In the genomic region with DNA sequence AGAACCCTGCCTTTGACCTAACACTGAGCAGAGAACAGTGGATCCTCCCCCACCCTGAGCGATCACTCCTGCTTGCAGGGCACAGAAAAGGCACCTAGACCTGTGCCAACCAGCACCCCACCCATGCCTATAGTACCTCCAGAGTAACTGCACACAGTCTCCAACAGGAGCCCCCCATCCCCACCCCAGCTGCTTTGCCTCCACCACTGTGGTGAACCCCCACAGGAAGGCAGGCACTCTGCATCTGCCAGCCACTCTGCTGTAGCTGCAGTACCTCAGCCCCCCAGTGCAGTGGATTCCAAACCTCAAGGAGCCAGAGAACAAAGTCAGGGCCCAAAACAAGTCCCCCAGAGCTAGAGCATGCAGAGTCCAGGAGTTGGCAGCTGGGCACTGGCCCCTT, we compare ENCODE assay signal across 22 cellular contexts. TPM values are rescaled to one million over a fixed set of nuclear protein-coding genes. Genes with fewer than 3 reads are reported as not detected.
DNase-seq lines count a peak whose midpoint lies in the region; ATAC-seq, FAIRE-seq and TF ChIP-seq lines count a peak whose summit lies in the region.
"Had no signal": no experiment of that assay in that cellular context is flagged by ENCODE, and none has a peak within 500 bp of the region (broad histone marks: within the 10 kb centered on the region; RNA-seq: fewer than 3 reads in every experiment).

No MANE protein-coding gene starts in this region.

- TF ChIP-seq CTCF in HepG2 (CRISPR knock-in tag; IDR thresholded peaks at IDR 0.05) (no peak), right lobe of liver (IDR thresholded peaks at IDR 0.05) (no peak)

- no peak overlapping the region for H3K4me3 ChIP-seq in HepG2 (replicated peaks in 1 of 3; ENCODE audit: insufficient read depth in 1 of 3, low read depth in 2 of 3, low read length in 3 of 3)
- H3K4me3 ChIP-seq in right lobe of liver = no peak overlapping the region
- H3K4me3 ChIP-seq: HAP-1 had no signal

- H3K27ac Mint-ChIP-seq in T-helper 1 cell treated with Interleukin-12 subunit alpha and Interleukin-12 subunit beta and Interleukin-4 antibody, amounts not matched to agents 30 μg/mL and 1 μg/mL, for 36 hours = peak overlapping the region; percentile 34
- H3K27ac Mint-ChIP-seq: B cell; CD4-positive, alpha-beta T cell; IgD-negative memory B cell had no signal

- in situ Hi-C loops in HepG2 (cut with HindIII; ENCODE audit: extremely low pct_ligation_motif_present, low pct_unique_long_range_greater_than_20kb) = no loop called here

- ATAC-seq in HepG2 = peak; percentile 53
- no peak for ATAC-seq in right lobe of liver
- peak; percentile 36 for ATAC-seq in esophagus mucosa
- no peak for ATAC-seq in HG02798 (IDR thresholded peaks at IDR 0.05; ENCODE audit: poor library complexity, unreplicated experiment)

- no peaks in the 10 kb centered on the region; a peak in 1 of 5 replicates for H3K27me3 ChIP-seq in HepG2 (ENCODE audit: control insufficient read depth in 1 of 2, insufficient read depth in 2 of 2, low read length in 2 of 2)
- no peaks in the 10 kb centered on the region for H3K27me3 ChIP-seq in right lobe of liver

- H3K27ac ChIP-seq in HepG2 (ENCODE audit: extremely low read length, insufficient read depth, low read length) (no peak overlapping the region), right lobe of liver (no peak overlapping the region)
- H3K27ac ChIP-seq: 22Rv1 had no signal

- H2AFZ ChIP-seq in HepG2 (ENCODE audit: low read length) = no peak overlapping the region

- H3K4me1 Mint-ChIP-seq in T-helper 1 cell treated with Interleukin-12 subunit alpha and Interleukin-12 subunit beta and Interleukin-4 antibody, amounts not matched to agents 30 μg/mL and 1 μg/mL, for 36 hours (ENCODE audit: low read depth) = peaks cover 6% of the 10 kb centered on the region

- H3K9ac ChIP-seq in HepG2 (ENCODE audit: insufficient read depth, low read depth, low read length) = no peak overlapping the region

- H3K9me3 Mint-ChIP-seq in T-helper 1 cell treated with Interleukin-12 subunit alpha and Interleukin-12 subunit beta and Interleukin-4 antibody, amounts not matched to agents 30 μg/mL and 1 μg/mL, for 36 hours = peaks cover 38% of the 10 kb centered on the region

- TF ChIP-seq POLR2A in HepG2 (IDR thresholded peaks at IDR 0.05; ENCODE audit: insufficient read depth in 1 of 2, low read depth in 2 of 2, low read length in 2 of 2) (no peak), right lobe of liver (IDR thresholded peaks at IDR 0.05) (no peak)

- no peaks in the 10 kb centered on the region for H3K9me3 ChIP-seq in HepG2 (ENCODE audit: low read length)
- H3K9me3 ChIP-seq in right lobe of liver = no peaks in the 10 kb centered on the region
- H3K9me3 ChIP-seq: HAP-1 had no signal

- POLR2A ChIA-PET in HepG2 (lab: Yijun Ruan, JAX) = no interaction called here

- H3K4me2 ChIP-seq in HepG2 (ENCODE audit: low read depth, low read length) = no peak overlapping the region

- no peak for FAIRE-seq in HepG2 (lab: Jason Lieb, UNC)

- CTCF ChIA-PET in HepG2 (lab: Yijun Ruan, JAX; ENCODE audit: low intra/inter-chr PET ratio, low total read pairs) = no interaction called here

- no peak for DNase-seq in T-helper 1 cell
- no peak for DNase-seq in HepG2 (ENCODE audit: low spot score)
- no peak for DNase-seq in right lobe of liver
- no peak for DNase-seq in NCI-H446 treated with DMSO at 0.1 percent for 48 hours (lab: John Stamatoyannopoulos, UW)
- no peak for DNase-seq in DMS153 (lab: John Stamatoyannopoulos, UW)
- DNase-seq: DMS79; NCI-H1105; NCI-H187 treated with DMSO at 0.1 percent for 48 hours; NCI-H446; NK-92 treated with Interleukin-12 subunit alpha and Interleukin-12 subunit beta, amount 100 ng/mL, for 24 hours; OCI-M1; RPMI8226 had no signal

- no peak for TF ChIP-seq EP300 in HepG2 (IDR thresholded peaks at IDR 0.05; ENCODE audit: low read depth in 2 of 2, low read length in 2 of 2)
- no peak for TF ChIP-seq EP300 in HepG2 (CRISPR knock-in tag; IDR thresholded peaks at IDR 0.05; ENCODE audit: borderline replicate concordance)

- WGBS in HepG2 (ENCODE audit: low lambda C conversion rate) = no CpG with 5 or more reads among the region's 1 CpG
- WGBS in right lobe of liver (ENCODE audit: insufficient coverage, low coverage, low lambda C conversion rate, missing lambda C conversion rate) = 100% methylated on average over 1 of the region's 1 CpG

- no peaks in the 10 kb centered on the region for H3K79me2 ChIP-seq in HepG2 (ENCODE audit: insufficient read depth, low read length)

- no peaks in the 10 kb centered on the region for H4K20me1 ChIP-seq in HepG2 (ENCODE audit: insufficient read depth, low read length)

- TF ChIP-seq RAD21 in HepG2 (CRISPR knock-in tag; IDR thresholded peaks at IDR 0.05) = no peak

- no peaks in the 10 kb centered on the region for H3K36me3 ChIP-seq in HepG2 (replicated peaks in 1 of 2; ENCODE audit: control insufficient read depth in 1 of 2, insufficient read depth in 2 of 2, low read length in 2 of 2)
- H3K36me3 ChIP-seq in right lobe of liver = no peaks in the 10 kb centered on the region
- H3K36me3 ChIP-seq: HAP-1 had no signal

- intact Hi-C loops in HepG2 (cut with micrococcal nuclease; ENCODE audit: unreplicated experiment) = no loop called here
- intact Hi-C loops in right lobe of liver (cut with DNase I) = no loop called here

- H3K36me3 Mint-ChIP-seq in T-helper 1 cell treated with Interleukin-12 subunit alpha and Interleukin-12 subunit beta and Interleukin-4 antibody, amounts not matched to agents 30 μg/mL and 1 μg/mL, for 36 hours (ENCODE audit: low read depth) = peaks cover 4% of the 10 kb centered on the region

- H3K27me3 Mint-ChIP-seq in T-helper 1 cell treated with Interleukin-12 subunit alpha and Interleukin-12 subunit beta and Interleukin-4 antibody, amounts not matched to agents 30 μg/mL and 1 μg/mL, for 36 hours (ENCODE audit: low read depth) = peaks cover 25% of the 10 kb centered on the region
- H3K27me3 Mint-ChIP-seq: B cell; CD4-positive, alpha-beta T cell had no signal

- no peaks in the 10 kb centered on the region for H3K4me1 ChIP-seq in HepG2 (ENCODE audit: insufficient read depth, low read length)
- no peaks in the 10 kb centered on the region for H3K4me1 ChIP-seq in right lobe of liver
- H3K4me1 ChIP-seq: HAP-1 had no signal

- BruUV-seq in HepG2 (replicated peaks; lab: Mats Ljungman, UMichigan) = no TSS peak

- H3K4me3 Mint-ChIP-seq in T-helper 1 cell treated with Interleukin-12 subunit alpha and Interleukin-12 subunit beta and Interleukin-4 antibody, amounts not matched to agents 30 μg/mL and 1 μg/mL, for 36 hours = no peak overlapping the region
- H3K4me3 Mint-ChIP-seq: B cell; CD4-positive, alpha-beta T cell had no signal

RNA-seq across cellular contexts. Expression of gene SPATC1L, which starts 10.7 kb away (rescaled TPM):
- total RNA-seq in HepG2 (2016; rRNA removed; fragmentation: Illumina TruSeq; extraction: Trizol) (2.8 and 3.3 TPM in 2 replicates), right lobe of liver (1 to 10 TPM in 1 of 6 experiments, under 1 TPM in 3, not detected in 2; 0.31 to 1.7 (median 0.51) TPM), esophagus mucosa (7.2 TPM)
- total RNA-seq in HepG2 (2016; cell fraction: cytosol; rRNA removed; fragmentation: Illumina TruSeq; extraction: Trizol; ENCODE audit: low read depth) = 2.1 and 2.7 TPM in 2 replicates
- 3.0 and 3.3 TPM in 2 replicates for total RNA-seq in HepG2 (2016; cell fraction: insoluble cytoplasmic fraction; rRNA removed; fragmentation: Illumina TruSeq; extraction: Trizol)
- total RNA-seq in HepG2 (2016; cell fraction: membrane; rRNA removed; fragmentation: Illumina TruSeq; extraction: Trizol) = 3.0 and 3.8 TPM in 2 replicates
- 1.5 and 1.7 TPM in 2 replicates for total RNA-seq in HepG2 (2016; cell fraction: nucleus; rRNA removed; fragmentation: Illumina TruSeq; extraction: Trizol)
- 1.4 and 2.6 TPM in 2 replicates for polyA plus RNA-seq in HepG2 (2011; rRNA removed)
- 1.4 and 2.8 TPM in 2 replicates for polyA plus RNA-seq in HepG2 (2011; cell fraction: cytosol; rRNA removed)
- polyA plus RNA-seq in HepG2 (2011; cell fraction: nucleus; rRNA removed) = 9.6 and 9.7 TPM in 2 replicates
- 7.3 and 10.9 TPM in 2 replicates for polyA plus RNA-seq in HepG2 (2012)
- 5.4 and 5.7 TPM in 2 replicates for polyA plus RNA-seq in HepG2 (2016; cell fraction: cytosol; fragmentation: Illumina TruSeq; extraction: Trizol; ENCODE audit: low read depth)
- polyA plus RNA-seq in HepG2 (2016; cell fraction: insoluble cytoplasmic fraction; fragmentation: Illumina TruSeq; extraction: Trizol; ENCODE audit: low read depth) = 5.9 and 7.1 TPM in 2 replicates
- polyA plus RNA-seq in HepG2 (2016; cell fraction: membrane; fragmentation: Illumina TruSeq; extraction: Trizol; ENCODE audit: low read depth) = 6.0 and 7.3 TPM in 2 replicates
- 5.8 and 6.5 TPM in 2 replicates for polyA plus RNA-seq in HepG2 (2016; cell fraction: nucleus; fragmentation: Illumina TruSeq; extraction: Trizol; ENCODE audit: insufficient read depth, low read depth)
- 2.4 and 3.4 TPM in 2 replicates for polyA minus RNA-seq in HepG2 (2011; rRNA and poly(A)+ RNA removed; ENCODE audit: low replicate concordance)
- 3.4 and 5.6 TPM in 2 replicates for polyA minus RNA-seq in HepG2 (2011; cell fraction: cytosol; rRNA and poly(A)+ RNA removed)
- polyA minus RNA-seq in HepG2 (2011; cell fraction: nucleus; rRNA and poly(A)+ RNA removed) = 0.77 and 1.6 TPM in 2 replicates

RNA-seq across cellular contexts. Expression of gene FTCD, which starts 18.2 kb away (rescaled TPM):
- total RNA-seq in HepG2 (2016; rRNA removed; fragmentation: Illumina TruSeq; extraction: Trizol) = 78.5 and 105 TPM in 2 replicates
- 13.1 and 13.2 TPM in 2 replicates for total RNA-seq in HepG2 (2016; cell fraction: cytosol; rRNA removed; fragmentation: Illumina TruSeq; extraction: Trizol; ENCODE audit: low read depth)
- 61.2 and 115 TPM in 2 replicates for total RNA-seq in HepG2 (2016; cell fraction: insoluble cytoplasmic fraction; rRNA removed; fragmentation: Illumina TruSeq; extraction: Trizol)
- 21.0 and 27.4 TPM in 2 replicates for total RNA-seq in HepG2 (2016; cell fraction: membrane; rRNA removed; fragmentation: Illumina TruSeq; extraction: Trizol)
- 94.5 and 110 TPM in 2 replicates for total RNA-seq in HepG2 (2016; cell fraction: nucleus; rRNA removed; fragmentation: Illumina TruSeq; extraction: Trizol)
- 75.7 and 112 TPM in 2 replicates for polyA plus RNA-seq in HepG2 (2011; rRNA removed)
- 34.7 and 61.2 TPM in 2 replicates for polyA plus RNA-seq in HepG2 (2011; cell fraction: cytosol; rRNA removed)
- 656 and 751 TPM in 2 replicates for polyA plus RNA-seq in HepG2 (2011; cell fraction: nucleus; rRNA removed)
- 108 and 140 TPM in 2 replicates for polyA plus RNA-seq in HepG2 (2012)
- 11.0 and 12.4 TPM in 2 replicates for polyA plus RNA-seq in HepG2 (2016; cell fraction: cytosol; fragmentation: Illumina TruSeq; extraction: Trizol; ENCODE audit: low read depth)
- 47.9 and 52.0 TPM in 2 replicates for polyA plus RNA-seq in HepG2 (2016; cell fraction: insoluble cytoplasmic fraction; fragmentation: Illumina TruSeq; extraction: Trizol; ENCODE audit: low read depth)
- 11.9 and 17.7 TPM in 2 replicates for polyA plus RNA-seq in HepG2 (2016; cell fraction: membrane; fragmentation: Illumina TruSeq; extraction: Trizol; ENCODE audit: low read depth)
- 369 and 379 TPM in 2 replicates for polyA plus RNA-seq in HepG2 (2016; cell fraction: nucleus; fragmentation: Illumina TruSeq; extraction: Trizol; ENCODE audit: insufficient read depth, low read depth)
- 0.42 and 84.7 TPM in 2 replicates for polyA minus RNA-seq in HepG2 (2011; rRNA and poly(A)+ RNA removed; ENCODE audit: low replicate concordance)
- polyA minus RNA-seq in HepG2 (2011; cell fraction: cytosol; rRNA and poly(A)+ RNA removed) = 33.3 and 39.2 TPM in 2 replicates
- 93.9 and 118 TPM in 2 replicates for polyA minus RNA-seq in HepG2 (2011; cell fraction: nucleus; rRNA and poly(A)+ RNA removed)
- total RNA-seq in right lobe of liver = 100 to 1,000 TPM; 141 to 668 (median 417) TPM
- 0.36 TPM for total RNA-seq in esophagus mucosa
- total RNA-seq: LHCN-M2 had no signal
- polyA plus RNA-seq: AG04450, IgD-negative memory B cell had no signal

RNA-seq across cellular contexts. Expression of gene LSS, which starts 55.0 kb away (rescaled TPM):
- total RNA-seq in HepG2 (2016; rRNA removed; fragmentation: Illumina TruSeq; extraction: Trizol) (73.5 and 113 TPM in 2 replicates), right lobe of liver (100 to 1,000 TPM in 1 of 6 experiments, 10 to 100 TPM in 5; 37.0 to 103 (median 59.6) TPM), esophagus mucosa (92.6 TPM)
- 7.3 and 7.8 TPM in 2 replicates for total RNA-seq in HepG2 (2016; cell fraction: cytosol; rRNA removed; fragmentation: Illumina TruSeq; extraction: Trizol; ENCODE audit: low read depth)
- 62.4 and 115 TPM in 2 replicates for total RNA-seq in HepG2 (2016; cell fraction: insoluble cytoplasmic fraction; rRNA removed; fragmentation: Illumina TruSeq; extraction: Trizol)
- 31.7 and 32.0 TPM in 2 replicates for total RNA-seq in HepG2 (2016; cell fraction: membrane; rRNA removed; fragmentation: Illumina TruSeq; extraction: Trizol)
- total RNA-seq in HepG2 (2016; cell fraction: nucleus; rRNA removed; fragmentation: Illumina TruSeq; extraction: Trizol) = 138 and 169 TPM in 2 replicates
- polyA plus RNA-seq in HepG2 (2011; rRNA removed) = 72.6 and 182 TPM in 2 replicates
- polyA plus RNA-seq in HepG2 (2011; cell fraction: cytosol; rRNA removed) = 29.6 and 35.0 TPM in 2 replicates
- polyA plus RNA-seq in HepG2 (2011; cell fraction: nucleus; rRNA removed) = 771 and 1,172 TPM in 2 replicates
- polyA plus RNA-seq in HepG2 (2012) = 69.9 and 111 TPM in 2 replicates
- 5.3 and 5.5 TPM in 2 replicates for polyA plus RNA-seq in HepG2 (2016; cell fraction: cytosol; fragmentation: Illumina TruSeq; extraction: Trizol; ENCODE audit: low read depth)
- 44.5 and 58.2 TPM in 2 replicates for polyA plus RNA-seq in HepG2 (2016; cell fraction: insoluble cytoplasmic fraction; fragmentation: Illumina TruSeq; extraction: Trizol; ENCODE audit: low read depth)
- 14.1 and 14.6 TPM in 2 replicates for polyA plus RNA-seq in HepG2 (2016; cell fraction: membrane; fragmentation: Illumina TruSeq; extraction: Trizol; ENCODE audit: low read depth)
- polyA plus RNA-seq in HepG2 (2016; cell fraction: nucleus; fragmentation: Illumina TruSeq; extraction: Trizol; ENCODE audit: insufficient read depth, low read depth) = 296 and 309 TPM in 2 replicates
- 67.2 and 95.6 TPM in 2 replicates for polyA minus RNA-seq in HepG2 (2011; rRNA and poly(A)+ RNA removed; ENCODE audit: low replicate concordance)
- 16.2 and 25.1 TPM in 2 replicates for polyA minus RNA-seq in HepG2 (2011; cell fraction: cytosol; rRNA and poly(A)+ RNA removed)
- polyA minus RNA-seq in HepG2 (2011; cell fraction: nucleus; rRNA and poly(A)+ RNA removed) = 66.3 and 114 TPM in 2 replicates

Comparison
In these comparisons a context has a peak if more than half of its experiments do, and no peak if none do; other contexts are left out.
1. ATAC-seq: peak in HepG2 (single experiment) and esophagus mucosa (single experiment); none in right lobe of liver (0 of 4) and HG02798 (single experiment).
2. RNA of gene FTCD, which starts 18.2 kb away (total RNA-seq): 141 to 668 TPM in right lobe of liver and 13.1 to 115 TPM in HepG2; 0.36 TPM in esophagus mucosa (single experiment); every median in the first group is over 10 times any median in the second.